ENCODE assay signal across 17 cellular contexts in the genomic region with DNA sequence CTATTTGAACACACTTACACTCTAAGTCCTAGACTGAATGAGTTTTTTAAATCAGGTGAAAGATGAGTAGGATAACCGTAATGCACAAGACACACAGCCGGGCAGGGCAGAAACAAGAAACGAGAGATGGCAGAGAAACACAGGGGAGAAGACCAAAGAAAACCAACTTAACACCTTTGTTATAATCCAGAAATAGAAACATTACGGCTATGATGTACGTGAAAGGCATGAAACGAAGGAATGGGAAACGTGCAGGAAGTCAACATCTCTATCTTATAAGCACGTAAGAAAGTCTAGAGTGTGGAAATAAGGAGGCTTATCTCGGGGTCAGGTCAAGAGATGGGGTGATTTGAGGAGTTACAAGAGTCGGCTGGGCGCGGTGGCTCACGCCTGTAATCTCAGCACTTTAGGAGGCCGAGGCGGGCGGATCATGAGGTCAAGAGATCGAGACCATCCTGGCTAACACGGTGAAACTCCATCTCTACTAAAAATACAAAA.
"Had no signal": no experiment of that assay in that cellular context is flagged by ENCODE, and none has a peak within 500 bp of the region (broad histone marks: within the 10 kb centered on the region; RNA-seq: fewer than 3 reads in every experiment).

No MANE protein-coding gene starts in this region.

- H3K27me3 ChIP-seq: colonic mucosa, stomach, tibial artery had no signal

- H3K27ac ChIP-seq: colonic mucosa, tibial artery had no signal

- H3K36me3 ChIP-seq: colonic mucosa, stomach, tibial artery had no signal

- FAIRE-seq: bronchial epithelial cell, endothelial cell of umbilical vein, islet of Langerhans had no signal

- ATAC-seq: left lobe of liver had no signal

- H3K4me1 ChIP-seq: colonic mucosa, tibial artery had no signal

- DNase-seq: activated CD4-positive, alpha-beta T cell treated with anti-CD3 and anti-CD28 coated beads for 4 hours; activated effector memory CD4-positive, alpha-beta T cell treated with anti-CD3 and anti-CD28 coated beads, Interleukin-2, amount 50 U/mL, for 16 hours; activated T-cell treated with anti-CD3 and anti-CD28 coated beads, Interleukin-2, amount 50 U/mL, for 1 hour; aorta; colonic mucosa; foreskin melanocyte; head of caudate nucleus; SHP77 treated with DMSO at 0.1 percent for 48 hours; stimulated activated CD4-positive, alpha-beta T cell treated with anti-CD3 and anti-CD28 coated beads, Interleukin-15, amount 100 ng/mL, for 24 hours; stimulated activated CD4-positive, alpha-beta T cell treated with anti-CD3 and anti-CD28 coated beads, Interleukin-4, amount 100 ng/mL, for 24 hours; stomach; T1000; tibial artery had no signal

- H3K9me3 ChIP-seq: colonic mucosa, stomach, tibial artery had no signal

- H3K4me3 ChIP-seq: colonic mucosa, stomach, tibial artery had no signal
